ENCODE assay signal across 11 cellular contexts in the genomic region with DNA sequence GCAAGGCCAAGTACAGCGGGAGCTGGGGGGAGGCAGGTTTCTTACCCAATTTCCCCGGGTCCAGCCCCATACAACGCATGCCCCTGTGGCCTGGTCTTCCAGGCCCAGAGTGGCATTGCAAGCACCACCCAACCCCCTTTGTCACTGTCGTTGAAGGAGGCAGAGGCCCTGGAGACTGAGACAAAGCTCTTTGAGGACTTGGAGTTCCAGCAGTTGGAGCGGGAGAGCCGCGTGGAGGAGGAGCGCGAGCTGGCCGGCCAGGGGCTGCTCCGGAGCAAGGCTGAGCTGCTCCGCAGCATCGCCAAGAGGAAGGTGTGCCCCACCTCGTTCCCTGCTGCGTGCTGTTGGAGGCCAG. TPM values are rescaled to one million over a fixed set of nuclear protein-coding genes. Genes with fewer than 3 reads are reported as not detected.
A peak's percentile ranks its signal among the peaks of the same experiment; 100 is the strongest.
DNase-seq lines count a peak whose midpoint lies in the region; ATAC-seq, FAIRE-seq and TF ChIP-seq lines count a peak whose summit lies in the region.
"Had no signal": no experiment of that assay in that cellular context is flagged by ENCODE, and none has a peak within 500 bp of the region (broad histone marks: within the 10 kb centered on the region; RNA-seq: fewer than 3 reads in every experiment).

No MANE protein-coding gene starts in this region.

- no peaks in the 10 kb centered on the region for H4K20me1 ChIP-seq in HepG2 (ENCODE audit: insufficient read depth, low read length)

- H3K9ac ChIP-seq in HUES6 (ENCODE audit: low read length) (peak overlapping the region; percentile 29), HepG2 (ENCODE audit: insufficient read depth, low read depth, low read length) (no peak overlapping the region)

- ATAC-seq in HepG2: no peak; the same call in 2 of the 3 replicates

- TF ChIP-seq POLR2A in HepG2 (IDR thresholded peaks at IDR 0.05; ENCODE audit: insufficient read depth in 1 of 2, low read depth in 2 of 2, low read length in 2 of 2) (no peak), suprapubic skin (IDR thresholded peaks at IDR 0.05) (no peak), erythroblast (IDR thresholded peaks at IDR 0.05; ENCODE audit: low read length) (no peak)

- intact Hi-C loops in HepG2 (cut with micrococcal nuclease; ENCODE audit: unreplicated experiment): no loop called here

- peak overlapping the region; percentile 72; the same call in 1 of the 2 replicates for H3K4me2 ChIP-seq in HepG2 (ENCODE audit: low read depth, low read length)

- H3K9me3 ChIP-seq in HUES6 (ENCODE audit: control insufficient read depth, insufficient read depth, low read depth, low read length) (no peaks in the 10 kb centered on the region), HepG2 (ENCODE audit: low read length) (no peaks in the 10 kb centered on the region), suprapubic skin (no peaks in the 10 kb centered on the region)

- peak overlapping the region; percentile 54 for H3K4me3 ChIP-seq in HUES6 (ENCODE audit: low read depth, low read length)
- H3K4me3 ChIP-seq in HepG2 (replicated peaks in 1 of 3; ENCODE audit: insufficient read depth in 1 of 3, low read depth in 2 of 3, low read length in 3 of 3): peak overlapping the region in 1 of 3 experiments; percentile 32; a peak in 1 of 6 replicates
- H3K4me3 ChIP-seq in suprapubic skin: peak overlapping the region; percentile 26

- H3K4me1 ChIP-seq in HUES6 (ENCODE audit: control insufficient read depth, insufficient read depth, low read length) (peaks cover 23% of the 10 kb centered on the region), HepG2 (ENCODE audit: insufficient read depth, low read length) (peaks cover 9% of the 10 kb centered on the region), suprapubic skin (peaks cover 48% of the 10 kb centered on the region)

- TF ChIP-seq EP300 in HepG2 (IDR thresholded peaks at IDR 0.05; ENCODE audit: low read depth in 2 of 2, low read length in 2 of 2) (no peak), HepG2 (CRISPR knock-in tag; IDR thresholded peaks at IDR 0.05; ENCODE audit: borderline replicate concordance) (no peak), suprapubic skin (IDR thresholded peaks at IDR 0.05) (no peak)

- H2AFZ ChIP-seq in HepG2 (ENCODE audit: low read length): no peak overlapping the region

- FAIRE-seq in HepG2 (lab: Jason Lieb, UNC): no peak

- POLR2A ChIA-PET in HepG2 (lab: Yijun Ruan, JAX): interaction anchor here (1.3 to 4.3 kb wide), 4 partner anchors 12 to 155 kb away, joined by 4 to 29 read pairs (median 5); a partner anchor contains a TSS

- no peaks in the 10 kb centered on the region for H3K79me2 ChIP-seq in HepG2 (ENCODE audit: insufficient read depth, low read length)

- no peak for TF ChIP-seq RAD21 in HepG2 (CRISPR knock-in tag; IDR thresholded peaks at IDR 0.05)

- WGBS in HepG2 (ENCODE audit: low lambda C conversion rate): 94% methylated on average over 11 of the region's 15 CpGs
- 52% methylated on average over 14 of the region's 15 CpGs for WGBS in suprapubic skin

- H3K27ac ChIP-seq in HUES6 (ENCODE audit: low read depth, low read length) (peak overlapping the region; percentile 7; the same call in 1 of the 2 replicates), HepG2 (ENCODE audit: extremely low read length, insufficient read depth, low read length) (no peak overlapping the region), suprapubic skin (peak overlapping the region; percentile 13)

- no peak for TF ChIP-seq CTCF in HepG2 (CRISPR knock-in tag; IDR thresholded peaks at IDR 0.05)
- TF ChIP-seq CTCF in suprapubic skin (IDR thresholded peaks at IDR 0.05): no peak

- in situ Hi-C loops in HepG2 (cut with HindIII; ENCODE audit: extremely low pct_ligation_motif_present, low pct_unique_long_range_greater_than_20kb): no loop called here

- H3K36me3 ChIP-seq in HUES6 (ENCODE audit: control insufficient read depth, insufficient read depth, low read length): peaks cover 56% of the 10 kb centered on the region
- H3K36me3 ChIP-seq in HepG2 (replicated peaks in 1 of 2; ENCODE audit: control insufficient read depth in 1 of 2, insufficient read depth in 2 of 2, low read length in 2 of 2): peaks cover 0 to 6% of the 10 kb centered on the region in 2 experiments; a peak in 2 of 5 replicates
- H3K36me3 ChIP-seq in suprapubic skin: peaks cover 52% of the 10 kb centered on the region

- DNase-seq in cerebellar cortex (ENCODE audit: low spot score): peak; percentile 48
- no peak for DNase-seq in HepG2 (ENCODE audit: low spot score)
- DNase-seq in suprapubic skin (ENCODE audit: low spot score in 2 of 2): no peak
- no peak for DNase-seq in cerebellar nuclear complex (lab: John Stamatoyannopoulos, UW)
- no peak for DNase-seq in activated CD4-positive, alpha-beta T cell treated with anti-CD3 and anti-CD28 coated beads, Interleukin-2, amount 50 U/mL, for 1 hour
- no peak for DNase-seq in activated effector memory CD4-positive, alpha-beta T cell treated with anti-CD3 and anti-CD28 coated beads, Interleukin-2, amount 50 U/mL, for 16 hours
- DNase-seq in erythroblast (lab: John Stamatoyannopoulos, UW): no peak

- CTCF ChIA-PET in HepG2 (lab: Yijun Ruan, JAX; ENCODE audit: low intra/inter-chr PET ratio, low total read pairs): no interaction called here

- no TSS peak for BruUV-seq in HepG2 (replicated peaks; lab: Mats Ljungman, UMichigan)

- H3K27me3 ChIP-seq in HUES6 (ENCODE audit: control insufficient read depth, insufficient read depth, low read length) (no peaks in the 10 kb centered on the region), HepG2 (ENCODE audit: control insufficient read depth in 1 of 2, insufficient read depth in 2 of 2, low read length in 2 of 2) (no peaks in the 10 kb centered on the region), suprapubic skin (no peaks in the 10 kb centered on the region)

TF ChIP-seq in HepG2, 621 proteins besides CTCF, POLR2A, EP300 and RAD21 (continues in another document):
- TF ChIP-seq, protein P1, sequence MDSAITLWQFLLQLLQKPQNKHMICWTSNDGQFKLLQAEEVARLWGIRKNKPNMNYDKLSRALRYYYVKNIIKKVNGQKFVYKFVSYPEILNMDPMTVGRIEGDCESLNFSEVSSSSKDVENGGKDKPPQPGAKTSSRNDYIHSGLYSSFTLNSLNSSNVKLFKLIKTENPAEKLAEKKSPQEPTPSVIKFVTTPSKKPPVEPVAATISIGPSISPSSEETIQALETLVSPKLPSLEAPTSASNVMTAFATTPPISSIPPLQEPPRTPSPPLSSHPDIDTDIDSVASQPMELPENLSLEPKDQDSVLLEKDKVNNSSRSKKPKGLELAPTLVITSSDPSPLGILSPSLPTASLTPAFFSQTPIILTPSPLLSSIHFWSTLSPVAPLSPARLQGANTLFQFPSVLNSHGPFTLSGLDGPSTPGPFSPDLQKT (CRISPR knock-in tag; IDR thresholded peaks at IDR 0.05; ENCODE audit: borderline replicate concordance): no peak
- TF ChIP-seq AGO2 (optimal IDR thresholded peaks at IDR 0.05; ENCODE audit: low read depth, low read length): peak; percentile 66
- no peak for TF ChIP-seq FOXM1 (CRISPR knock-in tag; IDR thresholded peaks at IDR 0.05)
- no peak for TF ChIP-seq ZNF788 (CRISPR knock-in tag; IDR thresholded peaks at IDR 0.05; ENCODE audit: borderline replicate concordance)

RNA-seq across cellular contexts. Expression of a gene that starts 27.8 kb away (rescaled TPM):
- total RNA-seq in HepG2 (2016; rRNA removed; fragmentation: Illumina TruSeq; extraction: Trizol) (9.9 and 13.8 TPM in 2 replicates), suprapubic skin (100 to 1,000 TPM in 2 of 4 donors, 10 to 100 TPM in 2; 48.7 to 117 (median 77.3) TPM)
- 3.6 and 5.0 TPM in 2 replicates for total RNA-seq in HepG2 (2016; cell fraction: cytosol; rRNA removed; fragmentation: Illumina TruSeq; extraction: Trizol; ENCODE audit: low read depth)
- total RNA-seq in HepG2 (2016; cell fraction: insoluble cytoplasmic fraction; rRNA removed; fragmentation: Illumina TruSeq; extraction: Trizol): 7.9 and 11.9 TPM in 2 replicates
- total RNA-seq in HepG2 (2016; cell fraction: membrane; rRNA removed; fragmentation: Illumina TruSeq; extraction: Trizol): 7.7 and 8.9 TPM in 2 replicates
- total RNA-seq in HepG2 (2016; cell fraction: nucleus; rRNA removed; fragmentation: Illumina TruSeq; extraction: Trizol): 12.4 and 22.0 TPM in 2 replicates
- polyA plus RNA-seq in HepG2 (2011; rRNA removed): 14.2 and 18.3 TPM in 2 replicates
- polyA plus RNA-seq in HepG2 (2011; cell fraction: cytosol; rRNA removed): 9.1 and 10.7 TPM in 2 replicates
- 57.1 and 61.1 TPM in 2 replicates for polyA plus RNA-seq in HepG2 (2011; cell fraction: nucleus; rRNA removed)
- 7.5 and 8.6 TPM in 2 replicates for polyA plus RNA-seq in HepG2 (2012)
- 1.4 TPM in 2 replicates for polyA plus RNA-seq in HepG2 (2016; cell fraction: cytosol; fragmentation: Illumina TruSeq; extraction: Trizol; ENCODE audit: low read depth)
- polyA plus RNA-seq in HepG2 (2016; cell fraction: insoluble cytoplasmic fraction; fragmentation: Illumina TruSeq; extraction: Trizol; ENCODE audit: low read depth): 7.3 and 8.6 TPM in 2 replicates
- 2.1 and 2.9 TPM in 2 replicates for polyA plus RNA-seq in HepG2 (2016; cell fraction: membrane; fragmentation: Illumina TruSeq; extraction: Trizol; ENCODE audit: low read depth)
- polyA plus RNA-seq in HepG2 (2016; cell fraction: nucleus; fragmentation: Illumina TruSeq; extraction: Trizol; ENCODE audit: insufficient read depth, low read depth): 34.7 and 36.2 TPM in 2 replicates
- 17.4 and 33.6 TPM in 2 replicates for polyA minus RNA-seq in HepG2 (2011; rRNA and poly(A)+ RNA removed; ENCODE audit: low replicate concordance)
- polyA minus RNA-seq in HepG2 (2011; cell fraction: cytosol; rRNA and poly(A)+ RNA removed): 12.5 and 14.8 TPM in 2 replicates
- polyA minus RNA-seq in HepG2 (2011; cell fraction: nucleus; rRNA and poly(A)+ RNA removed): 33.9 and 34.2 TPM in 2 replicates

RNA-seq across cellular contexts. Expression of a gene that starts 44.2 kb away (rescaled TPM):
- total RNA-seq in HepG2 (2016; rRNA removed; fragmentation: Illumina TruSeq; extraction: Trizol) (0.46 and 0.86 TPM in 2 replicates), suprapubic skin (not detected)
- total RNA-seq in HepG2 (2016; cell fraction: cytosol; rRNA removed; fragmentation: Illumina TruSeq; extraction: Trizol; ENCODE audit: low read depth): 0.51 and 0.71 TPM in 2 replicates
- 0.13 and 1.3 TPM in 2 replicates for total RNA-seq in HepG2 (2016; cell fraction: insoluble cytoplasmic fraction; rRNA removed; fragmentation: Illumina TruSeq; extraction: Trizol)
- 0.24 and 0.59 TPM in 2 replicates for total RNA-seq in HepG2 (2016; cell fraction: membrane; rRNA removed; fragmentation: Illumina TruSeq; extraction: Trizol)
- total RNA-seq in HepG2 (2016; cell fraction: nucleus; rRNA removed; fragmentation: Illumina TruSeq; extraction: Trizol): 1.1 and 2.0 TPM in 2 replicates
- 0.50 and 0.53 TPM in 2 replicates for polyA plus RNA-seq in HepG2 (2011; rRNA removed)
- 0.09 and 0.11 TPM in 2 replicates for polyA plus RNA-seq in HepG2 (2011; cell fraction: cytosol; rRNA removed)
- 2.1 and 2.9 TPM in 2 replicates for polyA plus RNA-seq in HepG2 (2011; cell fraction: nucleus; rRNA removed)
- polyA plus RNA-seq in HepG2 (2012): 0.63 and 1.1 TPM in 2 replicates
- 0.17 and 0.23 TPM in 2 replicates for polyA plus RNA-seq in HepG2 (2016; cell fraction: cytosol; fragmentation: Illumina TruSeq; extraction: Trizol; ENCODE audit: low read depth)
- 0.19 and 0.55 TPM in 2 replicates for polyA plus RNA-seq in HepG2 (2016; cell fraction: insoluble cytoplasmic fraction; fragmentation: Illumina TruSeq; extraction: Trizol; ENCODE audit: low read depth)
- 0.40 and 0.50 TPM in 2 replicates for polyA plus RNA-seq in HepG2 (2016; cell fraction: membrane; fragmentation: Illumina TruSeq; extraction: Trizol; ENCODE audit: low read depth)
- polyA plus RNA-seq in HepG2 (2016; cell fraction: nucleus; fragmentation: Illumina TruSeq; extraction: Trizol; ENCODE audit: insufficient read depth, low read depth): 2.4 and 2.9 TPM in 2 replicates
- 0.76 TPM in 1 of 2 replicates, not detected in the other for polyA minus RNA-seq in HepG2 (2011; rRNA and poly(A)+ RNA removed; ENCODE audit: low replicate concordance)
- not detected in 2 replicates for polyA minus RNA-seq in HepG2 (2011; cell fraction: cytosol; rRNA and poly(A)+ RNA removed)
- polyA minus RNA-seq in HepG2 (2011; cell fraction: nucleus; rRNA and poly(A)+ RNA removed): 2.3 and 3.2 TPM in 2 replicates
- total RNA-seq: activated T-cell treated with anti-CD3 and anti-CD28 coated beads, Interleukin-2, amount 50 U/mL, for 72 hours; epithelial cell of proximal tubule; neural crest cell had no signal
